ENCODE assay signal across 14 cellular contexts in the genomic region with DNA sequence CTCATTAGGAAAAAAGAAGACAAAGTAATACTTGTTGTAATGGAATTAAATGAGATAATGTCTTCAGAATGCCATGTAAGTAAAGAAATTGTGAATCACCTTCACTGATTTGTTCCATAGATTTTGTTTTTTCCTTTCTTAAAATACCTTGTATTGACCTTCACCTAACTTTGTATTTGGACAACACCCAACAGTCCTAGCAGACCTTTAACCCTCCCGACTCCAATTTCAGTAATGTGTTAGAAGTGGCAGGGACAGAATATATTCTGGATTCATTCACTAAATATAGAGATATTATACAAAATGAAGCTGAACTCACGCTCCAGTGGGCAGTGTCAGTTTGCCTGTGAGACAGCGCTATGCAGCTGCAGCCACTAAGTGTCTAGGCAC. TPM values are rescaled to one million over a fixed set of nuclear protein-coding genes. Genes with fewer than 3 reads are reported as not detected.
DNase-seq lines count a peak whose midpoint lies in the region; ATAC-seq and TF ChIP-seq lines count a peak whose summit lies in the region.
"Had no signal": no experiment of that assay in that cellular context is flagged by ENCODE, and none has a peak within 500 bp of the region (broad histone marks: within the 10 kb centered on the region; RNA-seq: fewer than 3 reads in every experiment).

No MANE protein-coding gene starts in this region.

- H3K79me1 ChIP-seq in trophoblast cell (ENCODE audit: low read length), result peaks cover 10% of the 10 kb centered on the region

- H4K91ac ChIP-seq in trophoblast cell (ENCODE audit: low read depth, low read length), result no peak overlapping the region

- H3K9ac ChIP-seq in trophoblast cell (ENCODE audit: low read length), result no peak overlapping the region

- H2BK12ac ChIP-seq in trophoblast cell (ENCODE audit: low read length), result no peak overlapping the region

- H3K27me3 Mint-ChIP-seq in GM23338 (ENCODE audit: insufficient read depth, low read depth, poor library complexity), result peaks cover 4% of the 10 kb centered on the region
- H3K27me3 Mint-ChIP-seq: B cell had no signal

- H3K27ac ChIP-seq in DOHH2 (ENCODE audit: low read depth, low read length) (no peak overlapping the region), OCI-LY7 (ENCODE audit: low read depth, low read length, poor library complexity, severe bottlenecking) (no peak overlapping the region), trophoblast cell (ENCODE audit: low read depth, low read length) (no peak overlapping the region), ascending aorta (no peak overlapping the region), GM23338 (ENCODE audit: low read depth) (no peak overlapping the region)

- CTCF ChIA-PET in OCI-LY7 (lab: Charles Lee; ENCODE audit: unreplicated experiment), result no interaction called here

- intact Hi-C loops in OCI-LY7 (cut with micrococcal nuclease; ENCODE audit: unreplicated experiment) (no loop called here), ascending aorta (cut with DNase I) (no loop called here)

- H3K79me2 ChIP-seq in DOHH2 (ENCODE audit: control insufficient read depth, low read length) (peaks cover 94% of the 10 kb centered on the region), OCI-LY7 (ENCODE audit: insufficient read depth, low read depth, low read length) (peaks cover 43% of the 10 kb centered on the region; the same call in 1 of the 2 replicates), trophoblast cell (ENCODE audit: control insufficient read depth, insufficient read depth, low read length, poor library complexity) (peaks cover 10% of the 10 kb centered on the region), GM23338 (replicated peaks; ENCODE audit: insufficient read depth) (peaks cover 100% of the 10 kb centered on the region)

- ATAC-seq in left lobe of liver (peak; percentile 52), GM23338 (no peak)
- ATAC-seq: CD8-positive, alpha-beta T cell had no signal

- BruUV-seq in OCI-LY7 (replicated peaks; lab: Mats Ljungman, UMichigan), result no TSS peak

- TF ChIP-seq CTCF in DOHH2 (IDR thresholded peaks at IDR 0.05; ENCODE audit: low read depth, low read length, poor library complexity, severe bottlenecking) (no peak), OCI-LY7 (conservative IDR thresholded peaks at IDR 0.05; ENCODE audit: low read length) (no peak), ascending aorta (IDR thresholded peaks at IDR 0.05) (no peak), GM23338 (conservative IDR thresholded peaks at IDR 0.05; ENCODE audit: low read depth in 2 of 2) (no peak)

- H3K18ac ChIP-seq in trophoblast cell (ENCODE audit: low read length), result no peak overlapping the region

- no peaks in the 10 kb centered on the region for H3K9me2 ChIP-seq in DOHH2 (replicated peaks; ENCODE audit: control insufficient read depth, low read length)
- H3K9me2 ChIP-seq in OCI-LY7 (ENCODE audit: insufficient read depth, low read length), result no peaks in the 10 kb centered on the region
- no peaks in the 10 kb centered on the region for H3K9me2 ChIP-seq in GM23338 (ENCODE audit: insufficient read depth)

- no peak overlapping the region for H2AFZ ChIP-seq in OCI-LY7 (ENCODE audit: low read length)
- no peak overlapping the region for H2AFZ ChIP-seq in trophoblast cell (ENCODE audit: insufficient read depth, low read length, poor library complexity)
- H2AFZ ChIP-seq in GM23338, result no peak overlapping the region

- DNase-seq in OCI-LY7 (ENCODE audit: low spot score) (no peak), left lobe of liver (ENCODE audit: low spot score) (no peak), trophoblast cell (no peak), NCI-H2081 (lab: John Stamatoyannopoulos, UW) (no peak), ascending aorta (ENCODE audit: low spot score in 2 of 2) (no peak), GM23338 (ENCODE audit: low spot score) (no peak)
- DNase-seq: CD8-positive, alpha-beta T cell; HCEC 1CT; NCI-H1694 treated with DMSO at 0.1 percent for 48 hours; NCI-H2171 treated with DMSO at 0.1 percent for 48 hours; NCI-H774; SIG-M5 had no signal

- H4K20me1 ChIP-seq in DOHH2 (ENCODE audit: control insufficient read depth, insufficient read depth, low read depth, low read length), result peaks cover 21% of the 10 kb centered on the region
- no peaks in the 10 kb centered on the region for H4K20me1 ChIP-seq in OCI-LY7 (ENCODE audit: insufficient read depth, low read length)
- peaks cover 76% of the 10 kb centered on the region for H4K20me1 ChIP-seq in GM23338 (replicated peaks; ENCODE audit: insufficient read depth)

- H4K8ac ChIP-seq in trophoblast cell (ENCODE audit: low read depth, low read length), result no peak overlapping the region

- H3K36me3 ChIP-seq in DOHH2 (ENCODE audit: control insufficient read depth, low read length) (0 out of 2 replicates have a peak, but pooled peaks cover 3% of the 10 kb centered on the region), OCI-LY7 (ENCODE audit: insufficient read depth, low read length) (peaks cover 5% of the 10 kb centered on the region; the same call in 1 of the 2 replicates), trophoblast cell (ENCODE audit: control insufficient read depth in 1 of 2, insufficient read depth in 2 of 2, low read length in 2 of 2) (no peaks in the 10 kb centered on the region), ascending aorta (no peaks in the 10 kb centered on the region), GM23338 (ENCODE audit: insufficient read depth) (no peaks in the 10 kb centered on the region)

- POLR2A ChIA-PET in OCI-LY7 (lab: Charles Lee), result interaction anchor here (0.5 to 1.3 kb wide), 5 partner anchors 12 to 484 kb away, joined by 3 to 8 read pairs (median 3); a partner anchor contains a TSS

- H3K27me3 ChIP-seq in DOHH2 (ENCODE audit: control insufficient read depth, low read length) (no peaks in the 10 kb centered on the region), trophoblast cell (ENCODE audit: insufficient read depth, low read length) (no peaks in the 10 kb centered on the region), ascending aorta (no peaks in the 10 kb centered on the region), GM23338 (ENCODE audit: insufficient read depth) (no peaks in the 10 kb centered on the region)

- H2BK120ac ChIP-seq in trophoblast cell (ENCODE audit: insufficient read depth, low read length, poor library complexity), result no peak overlapping the region

- no peak overlapping the region for H4K12ac ChIP-seq in trophoblast cell (ENCODE audit: low read depth, low read length)

- no CpG with 5 or more reads among the region's 3 CpGs for WGBS in trophoblast cell (ENCODE audit: extremely low coverage, insufficient coverage, insufficient read length)

- no peak overlapping the region for H2BK5ac ChIP-seq in trophoblast cell (ENCODE audit: low read depth, low read length, poor library complexity)

- H2AK5ac ChIP-seq in trophoblast cell (ENCODE audit: low read length), result no peak overlapping the region

- H3K4me1 ChIP-seq in DOHH2 (ENCODE audit: control insufficient read depth, low read length), result peaks cover 28% of the 10 kb centered on the region
- H3K4me1 ChIP-seq in OCI-LY7 (ENCODE audit: insufficient read depth, low read length, poor library complexity, severe bottlenecking), result peaks cover 11% of the 10 kb centered on the region
- H3K4me1 ChIP-seq in trophoblast cell (ENCODE audit: control insufficient read depth in 1 of 2, insufficient read depth in 2 of 2, low read length in 2 of 2), result peaks cover 21 to 22% of the 10 kb centered on the region in 2 experiments
- no peaks in the 10 kb centered on the region for H3K4me1 ChIP-seq in ascending aorta
- peaks cover 33% of the 10 kb centered on the region for H3K4me1 ChIP-seq in GM23338 (ENCODE audit: insufficient read depth)

- H3F3A ChIP-seq in DOHH2 (ENCODE audit: control insufficient read depth, insufficient read depth) (no peaks in the 10 kb centered on the region), GM23338 (replicated peaks; ENCODE audit: low read depth) (no peaks in the 10 kb centered on the region)

- H3K4ac ChIP-seq in trophoblast cell (ENCODE audit: low read depth, low read length), result peak overlapping the region; percentile 81

- H3K4me2 ChIP-seq in DOHH2 (ENCODE audit: low read length), result peak overlapping the region; percentile 36; the same call in 1 of the 2 replicates
- H3K4me2 ChIP-seq in OCI-LY7 (ENCODE audit: low read length), result peak overlapping the region; percentile 16; the same call in 1 of the 2 replicates
- H3K4me2 ChIP-seq in trophoblast cell (ENCODE audit: low read length), result no peak overlapping the region
- no peak overlapping the region for H3K4me2 ChIP-seq in GM23338

- H3K36me3 Mint-ChIP-seq in GM23338 (ENCODE audit: low read depth), result peaks cover 15% of the 10 kb centered on the region
- H3K36me3 Mint-ChIP-seq: CD8-positive, alpha-beta T cell had no signal

- H3K4me3 Mint-ChIP-seq in GM23338, result no peak overlapping the region
- H3K4me3 Mint-ChIP-seq: B cell; CD8-positive, alpha-beta T cell had no signal

- no peak overlapping the region for H3K23ac ChIP-seq in trophoblast cell (ENCODE audit: low read length)

- no peak overlapping the region for H3K14ac ChIP-seq in trophoblast cell (ENCODE audit: low read length)

- H3K4me3 ChIP-seq in DOHH2 (ENCODE audit: low read length) (no peak overlapping the region), OCI-LY7 (ENCODE audit: low read depth, low read length, poor library complexity, severe bottlenecking) (no peak overlapping the region), trophoblast cell (ENCODE audit: low read depth, low read length) (no peak overlapping the region), ascending aorta (no peak overlapping the region), GM23338 (no peak overlapping the region)

- no peaks in the 10 kb centered on the region for H3K9me3 Mint-ChIP-seq in GM23338
- H3K9me3 Mint-ChIP-seq: CD8-positive, alpha-beta T cell had no signal

- H3K27ac Mint-ChIP-seq in GM23338, result no peak overlapping the region
- H3K27ac Mint-ChIP-seq: B cell; CD8-positive, alpha-beta T cell had no signal

- H3K9me3 ChIP-seq in DOHH2 (ENCODE audit: control insufficient read depth, insufficient read depth, low read length) (no peaks in the 10 kb centered on the region), OCI-LY7 (ENCODE audit: low read length) (no peaks in the 10 kb centered on the region), trophoblast cell (ENCODE audit: insufficient read depth, low read depth, low read length) (no peaks in the 10 kb centered on the region), ascending aorta (no peaks in the 10 kb centered on the region)

- peaks cover 47% of the 10 kb centered on the region for H3K4me1 Mint-ChIP-seq in GM23338

RNA-seq across cellular contexts. Expression of a gene that starts 57.9 kb away (rescaled TPM):
- total RNA-seq in OCI-LY7 (2014; rRNA removed; shearing (Covaris generic)), result 65.6 and 75.8 TPM in 2 replicates
- total RNA-seq in OCI-LY7 (2022), result 66.0 and 66.6 TPM in 2 replicates
- 8.1 TPM for total RNA-seq in left lobe of liver
- 77.1 and 81.6 TPM in 2 replicates for polyA plus RNA-seq in trophoblast cell (2013)
- total RNA-seq in ascending aorta, result 30.3 TPM
- 141 and 149 TPM in 2 replicates for total RNA-seq in GM23338 (2014; rRNA removed; shearing (Covaris generic))
- polyA plus RNA-seq in GM23338 (2016; fragmentation: Nextera tagmentation; extraction: Ambion mirVana), result 101 and 104 TPM in 2 replicates

Comparison
In these comparisons a context has a peak if more than half of its experiments do, and no peak if none do; other contexts are left out.
1. H3K4me2 ChIP-seq: peak in DOHH2 (single experiment) and OCI-LY7 (single experiment); none in trophoblast cell (single experiment) and GM23338 (single experiment).